ENCODE assay signal across 6 cellular contexts in the genomic region with DNA sequence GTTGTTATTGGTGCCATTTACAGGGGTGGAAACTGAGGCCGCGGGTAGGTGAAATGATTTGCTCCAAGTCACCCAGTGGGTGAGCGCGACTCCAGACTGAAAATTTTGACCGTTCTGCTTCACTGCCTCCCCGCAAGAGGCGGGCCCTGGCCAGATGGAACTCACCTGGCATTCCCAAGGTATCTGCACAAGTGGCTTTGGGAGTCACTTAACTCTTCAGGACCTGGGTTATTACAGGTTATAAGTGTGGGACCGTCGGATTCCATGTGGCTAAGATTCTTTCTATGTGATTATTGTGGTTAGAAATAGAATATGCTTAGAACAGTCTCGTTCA. TPM values are rescaled to one million over a fixed set of nuclear protein-coding genes. Genes with fewer than 3 reads are reported as not detected.
DNase-seq lines count a peak whose midpoint lies in the region; ATAC-seq, FAIRE-seq and TF ChIP-seq lines count a peak whose summit lies in the region.

No MANE protein-coding gene starts in this region.

- no peak overlapping the region for H2BK15ac ChIP-seq in IMR-90 (ENCODE audit: low read depth, low read length)

- dilution Hi-C loops in IMR-90 (cut with HindIII; ENCODE audit: low sequenced_read_pairs, unreplicated experiment) = no loop called here

- H3K4me3 Mint-ChIP-seq in endodermal cell = peak overlapping the region; percentile 83

- FAIRE-seq in A549 (lab: Jason Lieb, UNC) = no peak
- no peak for FAIRE-seq in small intestine (lab: Jason Lieb, UNC)

- H3K9me3 ChIP-seq in A549 = no peaks in the 10 kb centered on the region
- H3K9me3 ChIP-seq in IMR-90 (ENCODE audit: control insufficient read depth, insufficient read depth, low read length) = no peaks in the 10 kb centered on the region
- peaks cover 16% of the 10 kb centered on the region for H3K9me3 ChIP-seq in endodermal cell (ENCODE audit: control insufficient read depth, low read length)
- no peaks in the 10 kb centered on the region for H3K9me3 ChIP-seq in small intestine (ENCODE audit: control insufficient read depth, low read depth)

- H2BK20ac ChIP-seq in IMR-90 (ENCODE audit: low read depth, low read length) = no peak overlapping the region

- POLR2A ChIA-PET in A549 (lab: Yijun Ruan, JAX) (interaction anchor here (1.4 to 1.5 kb wide), 2 partner anchors 143 to 145 kb away, joined by 4 to 7 read pairs; no protein-coding TSS in a partner anchor), IMR-90 (lab: Charles Lee; ENCODE audit: unreplicated experiment) (no interaction called here)

- TF ChIP-seq RAD21 in A549 (conservative IDR thresholded peaks at IDR 0.05 in 1 of 2, IDR thresholded peaks at IDR 0.05 in 1 of 2) (no peak), IMR-90 (IDR thresholded peaks at IDR 0.05; ENCODE audit: low read length) (no peak)

- H4K5ac ChIP-seq in IMR-90 (ENCODE audit: low read depth, low read length) = peak overlapping the region; percentile 9; the same call in 1 of the 2 replicates

- peak overlapping the region; percentile 64 for H3K23ac ChIP-seq in IMR-90 (ENCODE audit: low read depth, low read length)

- H3K79me1 ChIP-seq in IMR-90 (ENCODE audit: low read depth in 1 of 2, low read length in 2 of 2) = peaks cover 16 to 40% of the 10 kb centered on the region in 2 experiments

- under 1% methylated on average over 10 of the region's 10 CpGs for WGBS in A549 (ENCODE audit: missing lambda C conversion rate)
- WGBS in IMR-90 (ENCODE audit: extremely low coverage in 2 of 2, insufficient read length in 1 of 2), 2 experiments = 10% methylated on average over 2 of the region's 10 CpGs; no CpG with 5 or more reads in 1 of the 2 experiments
- 3 to 5% methylated on average over 9 to 10 of the region's 10 CpGs for WGBS in endodermal cell (ENCODE audit: insufficient coverage in 1 of 2, insufficient read length in 1 of 2), 2 experiments
- WGBS in small intestine, 3 donors = 0 to 1% (median 0%) methylated on average over 10 of the region's 10 CpGs

- peak overlapping the region; percentile 90 for H3K27ac Mint-ChIP-seq in endodermal cell

- intact Hi-C loops in IMR-90 (cut with micrococcal nuclease) = loop anchor here (1.0 to 10.0 kb wide), 3 partner anchors 49 to 135 kb away; no protein-coding TSS in a partner anchor

- H2BK120ac ChIP-seq in IMR-90 (ENCODE audit: low read depth, low read length) = no peak overlapping the region

- H2AFZ ChIP-seq in IMR-90 (replicated peaks; ENCODE audit: low read length, poor library complexity) = peak overlapping the region; percentile 99

- BruUV-seq in IMR-90 (replicated peaks; lab: Mats Ljungman, UMichigan) = no TSS peak

- TF ChIP-seq EP300 in A549 (IDR thresholded peaks at IDR 0.05) = no peak

- no peak overlapping the region; the same call in 1 of the 2 replicates for H2AK5ac ChIP-seq in IMR-90 (ENCODE audit: low read depth, low read length)

- ATAC-seq in A549 (peak; percentile 16 to 38; a peak in 5 of 6 replicates), IMR-90 (ENCODE audit: low read depth) (no peak; the same call in 1 of the 2 replicates), GM18867 (IDR thresholded peaks at IDR 0.05; ENCODE audit: unreplicated experiment) (no peak)

- peaks cover 14% of the 10 kb centered on the region for H3K4me1 Mint-ChIP-seq in endodermal cell

- H3K9me3 Mint-ChIP-seq in endodermal cell = no peaks in the 10 kb centered on the region

- TF ChIP-seq CTCF in A549 (IDR thresholded peaks at IDR 0.05) = no peak
- TF ChIP-seq CTCF in IMR-90 (conservative IDR thresholded peaks at IDR 0.05; ENCODE audit: low read depth, low read length) = no peak
- no peak for TF ChIP-seq CTCF in endodermal cell (conservative IDR thresholded peaks at IDR 0.05)

- DNase-seq in A549 (ENCODE audit: low read depth in 1 of 2, low spot score in 1 of 2) = no peak
- DNase-seq in IMR-90 = no peak
- no peak for DNase-seq in endodermal cell
- DNase-seq in small intestine = peak; percentile 52
- no peak for DNase-seq in RPMI8226

- peak overlapping the region; percentile 24; the same call in 1 of the 2 replicates for H4K91ac ChIP-seq in IMR-90 (ENCODE audit: insufficient read depth, low read depth, low read length)

- H3K4me1 ChIP-seq in A549 (peaks cover 4% of the 10 kb centered on the region; the same call in 2 of the 3 replicates), IMR-90 (ENCODE audit: control insufficient read depth, insufficient read depth, low read length) (peaks cover 3% of the 10 kb centered on the region; the same call in 1 of the 2 replicates), endodermal cell (ENCODE audit: control insufficient read depth, insufficient read depth, low read length) (peaks cover 4% of the 10 kb centered on the region), small intestine (ENCODE audit: control insufficient read depth in 2 of 2, insufficient read depth in 1 of 2, low read depth in 1 of 2, low read length in 1 of 2) (peaks cover 0 to 2% of the 10 kb centered on the region in 2 donors)

- in situ Hi-C loops in IMR-90 (cut with MboI; ENCODE audit: low sequenced_read_pairs) = no loop called here

- H3K36me3 ChIP-seq in IMR-90 (ENCODE audit: control insufficient read depth, insufficient read depth, low read length) (no peaks in the 10 kb centered on the region), endodermal cell (ENCODE audit: control insufficient read depth, insufficient read depth, low read length) (peaks cover 10% of the 10 kb centered on the region), small intestine (ENCODE audit: control insufficient read depth in 2 of 2, insufficient read depth in 2 of 2, low read length in 2 of 2) (no peaks in the 10 kb centered on the region)

- peaks cover 4% of the 10 kb centered on the region for H3K27me3 Mint-ChIP-seq in endodermal cell (ENCODE audit: insufficient read depth)

- peak overlapping the region; percentile 86 to 98 for H3K27ac ChIP-seq in A549
- H3K27ac ChIP-seq in IMR-90 (ENCODE audit: insufficient read depth, low read length) = peak overlapping the region; percentile 13
- peak overlapping the region; percentile 72 for H3K27ac ChIP-seq in endodermal cell (ENCODE audit: low read depth, low read length)
- peak overlapping the region; percentile 80 to 90 for H3K27ac ChIP-seq in small intestine (ENCODE audit: low read depth in 1 of 2, low read length in 1 of 2)

- CTCF ChIA-PET in A549 (lab: Yijun Ruan, JAX) (interaction anchor here (1.8 kb wide), 1 partner anchor 146 kb away, joined by 4 read pairs; no protein-coding TSS in a partner anchor), IMR-90 (lab: Yijun Ruan, JAX) (no interaction called here)

- H2AK9ac ChIP-seq in IMR-90 (replicated peaks; ENCODE audit: low read depth, low read length, poor library complexity) = peak overlapping the region; percentile 91

- H4K8ac ChIP-seq in IMR-90 (ENCODE audit: low read depth in 2 of 2, low read length in 2 of 2) = peak overlapping the region; percentile 65 to 72; a peak in 2 of 4 replicates

- H3K9ac ChIP-seq in IMR-90 (ENCODE audit: low read depth, low read length) (peak overlapping the region; percentile 82), endodermal cell (ENCODE audit: extremely low read depth, low read length, poor library complexity, severe bottlenecking) (peak overlapping the region; percentile 89)

- H3K27me3 ChIP-seq in IMR-90 (ENCODE audit: control insufficient read depth, insufficient read depth, low read length) = no peaks in the 10 kb centered on the region; the same call in 1 of the 2 replicates
- H3K27me3 ChIP-seq in endodermal cell (ENCODE audit: control insufficient read depth, insufficient read depth, low read length, poor library complexity, severe bottlenecking) = no peaks in the 10 kb centered on the region
- H3K27me3 ChIP-seq in small intestine (ENCODE audit: control insufficient read depth in 2 of 2, insufficient read depth in 2 of 2, low read length in 2 of 2) = no peaks in the 10 kb centered on the region

- H3K18ac ChIP-seq in IMR-90 (ENCODE audit: low read depth, low read length) = 0 out of 2 replicates have a peak overlapping the region, but pooled peaks have one; percentile 5

- TF ChIP-seq POLR2A in A549 (IDR thresholded peaks at IDR 0.05; ENCODE audit: low read length) (no peak), IMR-90 (IDR thresholded peaks at IDR 0.05; ENCODE audit: low read depth, low read length) (no peak)

- peak overlapping the region; percentile 72 for H3K4ac ChIP-seq in IMR-90 (ENCODE audit: low read depth, low read length)

- no peak overlapping the region for H2BK5ac ChIP-seq in IMR-90 (ENCODE audit: low read depth, low read length, poor library complexity, severe bottlenecking)

- H3K56ac ChIP-seq in IMR-90 (ENCODE audit: extremely low read depth, insufficient read depth, low read length) = no peak overlapping the region

- H4K20me1 ChIP-seq in IMR-90 (ENCODE audit: insufficient read depth, low read length) = peaks cover 4% of the 10 kb centered on the region; the same call in 1 of the 2 replicates

- H3K4me3 ChIP-seq in A549 (peak overlapping the region; percentile 92), IMR-90 (ENCODE audit: insufficient read depth, low read depth, low read length) (peak overlapping the region; percentile 52), endodermal cell (ENCODE audit: low read length) (peak overlapping the region; percentile 99), small intestine (ENCODE audit: low read depth in 1 of 2, low read length in 2 of 2) (peak overlapping the region; percentile 66 to 96)

- peak overlapping the region; percentile 14; the same call in 1 of the 2 replicates for H3K14ac ChIP-seq in IMR-90 (replicated peaks; ENCODE audit: low read depth, low read length)

- peaks cover 3% of the 10 kb centered on the region; the same call in 1 of the 2 replicates for H3K9me1 ChIP-seq in IMR-90 (ENCODE audit: insufficient read depth, low read length)

- peaks cover 6% of the 10 kb centered on the region for H3K36me3 Mint-ChIP-seq in endodermal cell (ENCODE audit: low read depth)

- peak overlapping the region; percentile 91 for H3K4me2 ChIP-seq in A549
- H3K4me2 ChIP-seq in IMR-90 (ENCODE audit: low read depth, low read length) = peak overlapping the region; percentile 95

RNA-seq across cellular contexts. Expression of a gene that starts 0.6 kb away (rescaled TPM):
- polyA plus RNA-seq in A549 (2011; rRNA removed) (5.5 and 13.0 TPM in 2 replicates), A549 (2017; fragmentation: RNase III; extraction: RNeasy Plus Mini Kit Qiagen cat#74134 plus additional on column Dnase treatment) (16.7 to 17.5 TPM (median 16.8 TPM) in 3 replicates), IMR-90 (2012; rRNA removed) (23.3 and 27.6 TPM in 2 replicates), small intestine (10 to 100 TPM; 19.7 to 33.0 (median 31.3) TPM)
- polyA plus RNA-seq in A549 (2012; cell fraction: cytosol; rRNA removed) = 5.8 and 8.3 TPM in 2 replicates
- polyA plus RNA-seq in A549 (2012; cell fraction: nucleus; rRNA removed) = 57.6 and 60.2 TPM in 2 replicates
- 22.4 and 28.6 TPM in 2 replicates for polyA minus RNA-seq in A549 (2011; rRNA and poly(A)+ RNA removed)
- total RNA-seq in IMR-90 (2012; rRNA removed) (21.3 and 21.4 TPM in 2 replicates), endodermal cell (10 to 100 TPM; 87.0 to 93.3 TPM)
- polyA plus RNA-seq in IMR-90 (2012; cell fraction: cytosol; rRNA removed) = 15.0 and 15.4 TPM in 2 replicates
- 67.4 and 133 TPM in 2 replicates for polyA plus RNA-seq in IMR-90 (2012; cell fraction: nucleus; rRNA removed; ENCODE audit: low replicate concordance)
- 47.7 TPM for polyA plus RNA-seq in endodermal cell (2013, experiment 1 of 2)
- 50.9 TPM for polyA plus RNA-seq in endodermal cell (2013, experiment 2 of 2)

RNA-seq across cellular contexts. Expression of a gene that starts 6.4 kb away (rescaled TPM):
- polyA plus RNA-seq in A549 (2011; rRNA removed) (not detected in 2 replicates), A549 (2017; fragmentation: RNase III; extraction: RNeasy Plus Mini Kit Qiagen cat#74134 plus additional on column Dnase treatment) (not detected in 3 replicates), IMR-90 (2012; rRNA removed) (not detected in 2 replicates), small intestine (not detected)
- not detected in 2 replicates for polyA plus RNA-seq in A549 (2012; cell fraction: cytosol; rRNA removed)
- polyA plus RNA-seq in A549 (2012; cell fraction: nucleus; rRNA removed) = not detected in 2 replicates
- not detected in 2 replicates for polyA minus RNA-seq in A549 (2011; rRNA and poly(A)+ RNA removed)
- total RNA-seq in IMR-90 (2012; rRNA removed) (not detected in 2 replicates), endodermal cell (not detected)
- polyA plus RNA-seq in IMR-90 (2012; cell fraction: cytosol; rRNA removed) = not detected in 2 replicates
- polyA plus RNA-seq in IMR-90 (2012; cell fraction: nucleus; rRNA removed; ENCODE audit: low replicate concordance) = not detected in 2 replicates
- polyA plus RNA-seq in endodermal cell (2013, experiment 1 of 2) = not detected
- not detected for polyA plus RNA-seq in endodermal cell (2013, experiment 2 of 2)

RNA-seq across cellular contexts. Expression of a gene that starts 31.8 kb away (rescaled TPM):
- polyA plus RNA-seq in A549 (2011; rRNA removed) (not detected in 2 replicates), A549 (2017; fragmentation: RNase III; extraction: RNeasy Plus Mini Kit Qiagen cat#74134 plus additional on column Dnase treatment) (0.13 to 0.17 TPM (median 0.14 TPM) in 3 replicates), IMR-90 (2012; rRNA removed) (4.6 and 6.9 TPM in 2 replicates), small intestine (1 to 10 TPM in 1 of 3 donors, under 1 TPM in 1, not detected in 1; 0.81 to 1.4 TPM)
- 0.09 and 0.22 TPM in 2 replicates for polyA plus RNA-seq in A549 (2012; cell fraction: cytosol; rRNA removed)
- 0.26 TPM in 1 of 2 replicates, not detected in the other for polyA plus RNA-seq in A549 (2012; cell fraction: nucleus; rRNA removed)
- not detected in 2 replicates for polyA minus RNA-seq in A549 (2011; rRNA and poly(A)+ RNA removed)
- total RNA-seq in IMR-90 (2012; rRNA removed) (1.1 and 1.4 TPM in 2 replicates), endodermal cell (1 to 10 TPM in 1 of 2 donors, under 1 TPM in 1; 0.51 to 3.7 TPM)
- 3.3 and 6.2 TPM in 2 replicates for polyA plus RNA-seq in IMR-90 (2012; cell fraction: cytosol; rRNA removed)
- polyA plus RNA-seq in IMR-90 (2012; cell fraction: nucleus; rRNA removed; ENCODE audit: low replicate concordance) = 22.6 and 30.9 TPM in 2 replicates
- 1.5 TPM for polyA plus RNA-seq in endodermal cell (2013, experiment 1 of 2)
- polyA plus RNA-seq in endodermal cell (2013, experiment 2 of 2) = 1.9 TPM

RNA-seq across cellular contexts. Expression of a gene that starts 37.5 kb away (rescaled TPM):
- polyA plus RNA-seq in A549 (2011; rRNA removed) = 87.6 and 119 TPM in 2 replicates
- 258 and 347 TPM in 2 replicates for polyA plus RNA-seq in A549 (2012; cell fraction: cytosol; rRNA removed)
- 232 and 360 TPM in 2 replicates for polyA plus RNA-seq in A549 (2012; cell fraction: nucleus; rRNA removed)
- polyA plus RNA-seq in A549 (2017; fragmentation: RNase III; extraction: RNeasy Plus Mini Kit Qiagen cat#74134 plus additional on column Dnase treatment) = 173 to 188 TPM (median 180 TPM) in 3 replicates
- 17.2 and 19.7 TPM in 2 replicates for polyA minus RNA-seq in A549 (2011; rRNA and poly(A)+ RNA removed)
- total RNA-seq in IMR-90 (2012; rRNA removed) = 54.8 and 58.9 TPM in 2 replicates
- polyA plus RNA-seq in IMR-90 (2012; rRNA removed) = 151 and 221 TPM in 2 replicates
- 150 and 244 TPM in 2 replicates for polyA plus RNA-seq in IMR-90 (2012; cell fraction: cytosol; rRNA removed)
- 63.2 and 108 TPM in 2 replicates for polyA plus RNA-seq in IMR-90 (2012; cell fraction: nucleus; rRNA removed; ENCODE audit: low replicate concordance)
- total RNA-seq in endodermal cell = 100 to 1,000 TPM; 117 to 164 TPM
- polyA plus RNA-seq in endodermal cell (2013, experiment 1 of 2) = 87.2 TPM
- polyA plus RNA-seq in endodermal cell (2013, experiment 2 of 2) = 80.7 TPM
- polyA plus RNA-seq in small intestine = 100 to 1,000 TPM; 417 to 876 (median 485) TPM

RNA-seq across cellular contexts. Expression of a gene that starts 45.0 kb away (rescaled TPM):
- polyA plus RNA-seq in A549 (2011; rRNA removed) (2.1 and 2.8 TPM in 2 replicates), A549 (2017; fragmentation: RNase III; extraction: RNeasy Plus Mini Kit Qiagen cat#74134 plus additional on column Dnase treatment) (2.5 to 3.2 TPM (median 2.7 TPM) in 3 replicates), IMR-90 (2012; rRNA removed) (1.5 TPM in 2 replicates), small intestine (10 to 100 TPM in 1 of 3 donors, 1 to 10 TPM in 2; 1.4 to 10.5 (median 4.9) TPM)
- polyA plus RNA-seq in A549 (2012; cell fraction: cytosol; rRNA removed) = 3.6 and 4.1 TPM in 2 replicates
- polyA plus RNA-seq in A549 (2012; cell fraction: nucleus; rRNA removed) = 3.3 and 5.0 TPM in 2 replicates
- 5.0 and 7.0 TPM in 2 replicates for polyA minus RNA-seq in A549 (2011; rRNA and poly(A)+ RNA removed)
- total RNA-seq in IMR-90 (2012; rRNA removed) (0.36 and 0.83 TPM in 2 replicates), endodermal cell (1 to 10 TPM in 1 of 2 donors, not detected in 1; 1.2 TPM)
- 0.32 and 0.93 TPM in 2 replicates for polyA plus RNA-seq in IMR-90 (2012; cell fraction: cytosol; rRNA removed)
- 2.6 and 3.0 TPM in 2 replicates for polyA plus RNA-seq in IMR-90 (2012; cell fraction: nucleus; rRNA removed; ENCODE audit: low replicate concordance)
- polyA plus RNA-seq in endodermal cell (2013, experiment 1 of 2) = 0.61 TPM
- 1.1 TPM for polyA plus RNA-seq in endodermal cell (2013, experiment 2 of 2)

Comparison
In these comparisons a context has a peak if more than half of its experiments do, and no peak if none do; other contexts are left out.
1. ATAC-seq: peak in A549 (2 of 2); none in IMR-90 (single experiment) and GM18867 (single experiment).
2. H3K27ac ChIP-seq: peak in every context shown above with its lines; median percentile 92 in A549; 85 in small intestine; 72 in endodermal cell; 13 in IMR-90.
3. Peak in every context shown above with its lines, with median percentiles within 50 percentile points of each other: H3K4me3 ChIP-seq.